In the genomic region with DNA sequence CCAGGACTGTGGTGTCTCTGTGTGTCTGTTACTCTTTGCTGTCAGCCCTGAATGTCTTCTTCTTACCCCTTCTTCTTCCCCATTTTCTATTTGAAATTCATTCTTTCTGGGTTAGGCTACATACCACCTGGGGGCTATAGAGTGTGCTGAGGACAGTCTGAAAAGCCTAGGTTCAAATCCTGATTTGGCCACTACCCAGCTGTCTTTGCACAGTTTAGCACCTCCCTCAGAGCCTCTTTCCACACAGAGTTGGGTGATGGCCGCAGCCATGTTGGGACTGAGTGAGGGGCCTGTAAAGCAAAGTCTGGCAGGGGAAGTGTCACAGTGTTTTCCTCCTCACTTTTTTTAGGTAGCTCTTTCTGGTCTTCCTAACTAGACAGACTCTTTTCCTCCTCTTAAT, we compare ENCODE assay signal across 29 cellular contexts.
DNase-seq lines count a peak whose midpoint lies in the region; ATAC-seq and TF ChIP-seq lines count a peak whose summit lies in the region.
"Had no signal": no experiment of that assay in that cellular context is flagged by ENCODE, and none has a peak within 500 bp of the region (broad histone marks: within the 10 kb centered on the region; RNA-seq: fewer than 3 reads in every experiment).

No MANE protein-coding gene starts in this region.

- no peaks in the 10 kb centered on the region for H3K27me3 ChIP-seq in left ventricle myocardium inferior (ENCODE audit: low read depth)
- no peaks in the 10 kb centered on the region for H3K27me3 ChIP-seq in vagina
- H3K27me3 ChIP-seq: gastrocnemius medialis, sigmoid colon, tibial nerve had no signal

- TF ChIP-seq CTCF in left ventricle myocardium inferior (IDR thresholded peaks at IDR 0.05; ENCODE audit: borderline replicate concordance) (no peak), vagina (IDR thresholded peaks at IDR 0.05) (no peak), GM10248 (IDR thresholded peaks at IDR 0.05; ENCODE audit: control extremely low read depth, extremely low read depth, low read depth, missing control alignments) (no peak)

- peak; percentile 35 for ATAC-seq in left ventricle myocardium superior
- ATAC-seq: activated naive CD8-positive, alpha-beta T cell treated with anti-CD3 and anti-CD28 coated beads, Interleukin-2, amount 50 U/mL, for 24 hours; gastrocnemius medialis; GM12878; left colon had no signal

- H3K9me3 ChIP-seq in left ventricle myocardium inferior (replicated peaks) (peaks cover 3% of the 10 kb centered on the region), vagina (no peaks in the 10 kb centered on the region)
- H3K9me3 ChIP-seq: gastrocnemius medialis, sigmoid colon, tibial nerve had no signal

- H3K4me1 ChIP-seq in left ventricle myocardium inferior (peaks cover 26% of the 10 kb centered on the region), vagina (peaks cover 28% of the 10 kb centered on the region)

- H3K36me3 ChIP-seq in left ventricle myocardium inferior (no peaks in the 10 kb centered on the region), vagina (no peaks in the 10 kb centered on the region)
- H3K36me3 ChIP-seq: gastrocnemius medialis, sigmoid colon, tibial nerve had no signal

- no peak overlapping the region for H3K4me3 ChIP-seq in left ventricle myocardium inferior
- no peak overlapping the region for H3K4me3 ChIP-seq in vagina
- H3K4me3 ChIP-seq: gastrocnemius medialis, GM12878, sigmoid colon, tibial nerve had no signal

- peak overlapping the region; percentile 63 for H3K27ac ChIP-seq in left ventricle myocardium inferior (replicated peaks)
- H3K27ac ChIP-seq in vagina, result peak overlapping the region; percentile 37
- H3K27ac ChIP-seq: gastrocnemius medialis, RWPE1 had no signal

- no peak for TF ChIP-seq POLR2A in vagina (IDR thresholded peaks at IDR 0.05)

- DNase-seq in left ventricle myocardium inferior, result no peak
- no peak for DNase-seq in cardiac septum (ENCODE audit: low spot score)
- peak; percentile 57 for DNase-seq in RPMI8226
- no peak for DNase-seq in left ventricle myocardium superior
- no peak for DNase-seq in vagina (ENCODE audit: extremely low spot score in 2 of 2)
- DNase-seq in SKM-1 treated with dmso at 0.1 percent for 144 hours (lab: John Stamatoyannopoulos, UW; ENCODE audit: unreplicated experiment), result no peak
- DNase-seq in DMS114 treated with DMSO at 0.1 percent for 48 hours (lab: John Stamatoyannopoulos, UW; ENCODE audit: unreplicated experiment), result no peak
- DNase-seq in GM10248 (ENCODE audit: extremely low spot score), result no peak
- DNase-seq: ACHN; activated B cell treated with CpG ODN at 0.5 μM for 24 hours; activated CD4-positive, alpha-beta T cell treated with anti-CD3 and anti-CD28 coated beads, Interleukin-2, amount 50 U/mL, for 1 hour; activated naive CD4-positive, alpha-beta T cell; activated naive CD8-positive, alpha-beta T cell treated with anti-CD3 and anti-CD28 coated beads, Interleukin-2, amount 50 U/mL, for 24 hours; activated T-cell treated with anti-CD3 and anti-CD28 coated beads, Interleukin-2, amount 50 U/mL, for 48 hours; dermis blood vessel endothelial cell; DMS153; gastrocnemius medialis; HCEC 1CT; hippocampal formation; left colon; mesendoderm; NCI-H146; NCI-H82; sigmoid colon; stimulated activated CD4-positive, alpha-beta T cell treated with anti-CD3 and anti-CD28 coated beads, Interleukin-4, amount 100 ng/mL, for 1 hour; T-helper 1 cell had no signal

- POLR2A ChIA-PET in GM10248 (lab: Yijun Ruan, JAX), result no interaction called here

- intact Hi-C loops in left ventricle myocardium inferior (cut with micrococcal nuclease), result no loop called here
- intact Hi-C loops in cardiac septum (cut with DNase I), result no loop called here
- intact Hi-C loops in left ventricle myocardium superior (cut with micrococcal nuclease), result no loop called here
- intact Hi-C loops in vagina (cut with DNase I), result no loop called here

- CTCF ChIA-PET in GM10248 (lab: Yijun Ruan, JAX), result interaction anchor here (0.9 kb wide), 1 partner anchor 66 kb away, joined by 3 read pairs; no protein-coding TSS in a partner anchor
